Comparison of ENCODE assay signal across 15 cellular contexts in genomic region chr3:56590814-56591213, GRCh38. TPM values are rescaled to one million over a fixed set of nuclear protein-coding genes. Genes with fewer than 3 reads are reported as not detected.
DNase-seq lines count a peak whose midpoint lies in the region; ATAC-seq and TF ChIP-seq lines count a peak whose summit lies in the region.
"Had no signal": no experiment of that assay in that cellular context is flagged by ENCODE, and none has a peak within 500 bp of the region (broad histone marks: within the 10 kb centered on the region; RNA-seq: fewer than 3 reads in every experiment).

No MANE protein-coding gene starts in this region.

- H3K27me3 ChIP-seq in H7 (ENCODE audit: control insufficient read depth, insufficient read depth, low read length) (no peaks in the 10 kb centered on the region), hepatocyte (no peaks in the 10 kb centered on the region), neutrophil (no peaks in the 10 kb centered on the region), SJCRH30 (no peaks in the 10 kb centered on the region)
- H3K27me3 ChIP-seq: BLaER1 treated with 17β-estradiol and CSF1 and Interleukin-3, amounts not matched to agents 10 nM and 100 nM had no signal

- no peak overlapping the region for H3K4me2 ChIP-seq in hepatocyte
- H3K4me2 ChIP-seq: BLaER1 treated with 17β-estradiol and CSF1 and Interleukin-3, amounts not matched to agents 10 nM and 100 nM had no signal

- H3K36me3 Mint-ChIP-seq in T-cell = peaks cover 27% of the 10 kb centered on the region

- H3K27me3 Mint-ChIP-seq in T-cell = no peaks in the 10 kb centered on the region
- H3K27me3 Mint-ChIP-seq: activated naive CD8-positive, alpha-beta T cell treated with anti-CD3 and anti-CD28 coated beads, Interleukin-2, amount 10 ng/mL, durations not matched to agents 7 days and 5 days had no signal

- CTCF ChIA-PET in T-cell (lab: Charles Lee) = no interaction called here

- no peak for ATAC-seq in T-cell (replicated peaks in 1 of 4)
- ATAC-seq: left lobe of liver had no signal

- H3K4me3 ChIP-seq in H7 (ENCODE audit: insufficient read depth, low read depth, low read length) (no peak overlapping the region), hepatocyte (no peak overlapping the region), neutrophil (ENCODE audit: low read depth in 1 of 2, low read length in 1 of 2) (peak overlapping the region in 1 of 2 experiments; percentile 16), SJCRH30 (no peak overlapping the region)
- H3K4me3 ChIP-seq: BLaER1 treated with 17β-estradiol and CSF1 and Interleukin-3, amounts not matched to agents 10 nM and 100 nM had no signal

- 47% methylated on average over 1 of the region's 1 CpG for WGBS in hepatocyte (ENCODE audit: low lambda C conversion rate, missing lambda C conversion rate)

- H4K20me1 ChIP-seq in hepatocyte (ENCODE audit: insufficient read depth, poor library complexity, severe bottlenecking) = no peaks in the 10 kb centered on the region
- H4K20me1 ChIP-seq: BLaER1 treated with 17β-estradiol and CSF1 and Interleukin-3, amounts not matched to agents 10 nM and 100 nM had no signal

- H3K4me3 Mint-ChIP-seq in T-cell = peak overlapping the region in 1 of 3 donors; percentile 6
- H3K4me3 Mint-ChIP-seq: activated naive CD8-positive, alpha-beta T cell treated with anti-CD3 and anti-CD28 coated beads, Interleukin-2, amount 10 ng/mL, durations not matched to agents 7 days and 5 days had no signal

- H3K9me3 Mint-ChIP-seq in T-cell = no peaks in the 10 kb centered on the region

- DNase-seq in H7 (peak; percentile 10), T-cell (no peak), hepatocyte (ENCODE audit: low spot score) (no peak), H4 (ENCODE audit: low spot score) (no peak), GM19240 (ENCODE audit: insufficient read length, low spot score) (no peak), SJCRH30 (no peak)
- DNase-seq: activated naive CD8-positive, alpha-beta T cell treated with anti-CD3 and anti-CD28 coated beads, Interleukin-2, amount 10 ng/mL, durations not matched to agents 7 days and 5 days; NCI-H1694 treated with DMSO at 0.1 percent for 48 hours; nucleus accumbens; SHP77; small intestine; substantia nigra had no signal

- TF ChIP-seq CTCF in hepatocyte (IDR thresholded peaks at IDR 0.05; ENCODE audit: poor library complexity) (no peak), neutrophil (IDR thresholded peaks at IDR 0.05) (no peak)

- no peak overlapping the region for H2AFZ ChIP-seq in hepatocyte

- H3K27ac ChIP-seq in hepatocyte = peak overlapping the region; percentile 57
- peak overlapping the region; percentile 88 for H3K27ac ChIP-seq in neutrophil
- H3K27ac ChIP-seq in SJCRH30 = no peak overlapping the region

- H3K4me1 ChIP-seq in hepatocyte (ENCODE audit: insufficient read depth) = no peaks in the 10 kb centered on the region
- peaks cover 35 to 45% of the 10 kb centered on the region in 2 experiments for H3K4me1 ChIP-seq in neutrophil (ENCODE audit: control insufficient read depth in 1 of 2, insufficient read depth in 1 of 2, low read depth in 1 of 2, low read length in 1 of 2)
- no peaks in the 10 kb centered on the region for H3K4me1 ChIP-seq in SJCRH30

- H3K9me3 ChIP-seq in hepatocyte (ENCODE audit: low read depth) (no peaks in the 10 kb centered on the region), neutrophil (no peaks in the 10 kb centered on the region), SJCRH30 (replicated peaks) (no peaks in the 10 kb centered on the region)
- H3K9me3 ChIP-seq: BLaER1 treated with 17β-estradiol and CSF1 and Interleukin-3, amounts not matched to agents 10 nM and 100 nM had no signal

- POLR2A ChIA-PET in T-cell (lab: Charles Lee) = no interaction called here

- H3K27ac Mint-ChIP-seq in T-cell = peak overlapping the region; percentile 91 to 94

- H3K36me3 ChIP-seq in H7 (replicated peaks; ENCODE audit: control insufficient read depth, insufficient read depth, low read length) = no peaks in the 10 kb centered on the region
- H3K36me3 ChIP-seq in hepatocyte (replicated peaks; ENCODE audit: insufficient read depth, low read depth) = no peaks in the 10 kb centered on the region
- H3K36me3 ChIP-seq in neutrophil = peaks cover 4% of the 10 kb centered on the region
- H3K36me3 ChIP-seq in SJCRH30 = peaks cover 18% of the 10 kb centered on the region

- H3K79me2 ChIP-seq in hepatocyte = no peaks in the 10 kb centered on the region

- no peaks in the 10 kb centered on the region for H3K9me2 ChIP-seq in hepatocyte (replicated peaks; ENCODE audit: insufficient read depth)

- H3K4me1 Mint-ChIP-seq in T-cell = peaks cover 51 to 56% (median 55%) of the 10 kb centered on the region in 3 donors

RNA-seq across cellular contexts. Expression of gene CCDC66, which starts 33.8 kb away (rescaled TPM):
- total RNA-seq in H7 (2014; rRNA removed; shearing (Covaris generic)) = 13.2 and 25.2 TPM in 2 replicates
- total RNA-seq in T-cell (10 to 100 TPM; 57.8 to 75.2 (median 72.6) TPM), hepatocyte (17.7 and 25.7 TPM in 2 replicates)
- 10.4 and 12.8 TPM in 2 replicates for polyA plus RNA-seq in hepatocyte
- total RNA-seq in H4 (2014; rRNA removed; shearing (Covaris generic)) = 6.4 and 8.1 TPM in 2 replicates
- total RNA-seq in SJCRH30 (2014; rRNA removed; shearing (Covaris generic)) = 26.0 and 39.6 TPM in 2 replicates
